Comparison of ENCODE assay signal across 1 cellular context in genomic region chr12:68290126-68290525, GRCh38.
TF ChIP-seq lines count a peak whose summit lies in the region.

No MANE protein-coding gene starts in this region.

TF ChIP-seq in GM23338, 12 proteins besides CTCF, POLR2A, EP300 and RAD21 (continued from another document):
- TF ChIP-seq REST (IDR thresholded peaks at IDR 0.05; ENCODE audit: unreplicated experiment) (no peak), ZNF331 (CRISPR knock-in tag; IDR thresholded peaks at IDR 0.05; ENCODE audit: low read depth) (no peak), POLR2AphosphoS5 (IDR thresholded peaks at IDR 0.05; ENCODE audit: low read depth) (no peak), JUNB (IDR thresholded peaks at IDR 0.05; ENCODE audit: unreplicated experiment) (no peak), STAT1 (IDR thresholded peaks at IDR 0.05; ENCODE audit: unreplicated experiment) (no peak), ZNF114 (CRISPR knock-in tag; IDR thresholded peaks at IDR 0.05) (no peak), EZH2phosphoT487 (IDR thresholded peaks at IDR 0.05; ENCODE audit: unreplicated experiment) (no peak), CREB1 (CRISPR knock-in tag; IDR thresholded peaks at IDR 0.05; ENCODE audit: low read depth) (no peak), EZH2 (IDR thresholded peaks at IDR 0.05; ENCODE audit: low read depth, unreplicated experiment) (no peak), ETS1 (IDR thresholded peaks at IDR 0.05) (no peak)
TF ChIP-seq in GM23338: peak in this region for 0.
